ENCODE assay signal across 8 cellular contexts in the genomic region with DNA sequence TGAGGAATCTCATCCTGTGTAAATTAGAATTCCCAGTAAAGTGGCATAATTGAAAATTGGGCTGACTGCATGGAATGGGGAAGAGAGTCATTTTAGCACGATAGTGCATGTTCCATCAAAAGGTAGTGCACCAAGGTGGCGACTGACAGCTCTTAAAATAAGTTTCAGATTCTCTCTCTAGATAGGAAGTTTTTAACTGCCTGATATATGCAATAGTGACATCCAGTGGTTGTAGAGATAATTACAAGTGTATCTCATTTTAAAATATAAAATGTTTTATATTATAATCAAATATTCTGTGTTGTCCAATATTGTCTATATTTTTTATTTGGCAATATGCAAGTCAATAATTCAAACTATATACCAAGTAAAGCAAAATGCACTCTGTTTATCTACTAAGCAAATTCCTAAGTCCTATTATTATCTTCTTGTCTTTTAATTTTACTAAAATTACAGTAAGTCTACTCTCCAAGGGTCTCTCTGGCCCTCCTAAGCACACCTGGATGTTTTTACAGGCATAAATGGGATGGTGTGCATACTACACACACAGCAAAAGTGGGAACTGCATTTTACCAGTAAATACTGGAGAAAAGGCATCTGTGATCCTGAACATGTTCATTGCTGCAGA.
A peak's percentile ranks its signal among the peaks of the same experiment; 100 is the strongest.
DNase-seq lines count a peak whose midpoint lies in the region; ATAC-seq, FAIRE-seq and TF ChIP-seq lines count a peak whose summit lies in the region.

No MANE protein-coding gene starts in this region.

- TF ChIP-seq CTCF in A673 (conservative IDR thresholded peaks at IDR 0.05; ENCODE audit: low read depth, low read length) (peak; percentile 68), gastrocnemius medialis (IDR thresholded peaks at IDR 0.05 in 4 of 5, conservative IDR thresholded peaks at IDR 0.05 in 1 of 5) (peak in 3 of 5 experiments; percentile 32 to 73 (median 60))

- ATAC-seq in esophagus mucosa (peak; percentile 29), gastrocnemius medialis (no peak), HG02759 (IDR thresholded peaks at IDR 0.05; ENCODE audit: unreplicated experiment) (no peak), HG03378 (IDR thresholded peaks at IDR 0.05; ENCODE audit: unreplicated experiment) (no peak)

- intact Hi-C loops in A673 (cut with micrococcal nuclease; ENCODE audit: unreplicated experiment): loop anchor here (1.0 to 10.0 kb wide), 6 partner anchors 68 to 678 kb away; no protein-coding TSS in a partner anchor
- intact Hi-C loops in gastrocnemius medialis (cut with DNase I; ENCODE audit: low total_unique reads): loop anchor here (5.0 to 10.0 kb wide), 2 partner anchors 260 to 688 kb away; a partner anchor contains a TSS

- DNase-seq in A673 (ENCODE audit: low spot score) (peak; percentile 73), G401 (ENCODE audit: low spot score) (peak; percentile 18), HTR-8/SVneo (ENCODE audit: insufficient read length, low spot score) (peak; percentile 22), RPMI7951 (ENCODE audit: low read depth) (peak; percentile 32), gastrocnemius medialis (no peak)

- POLR2A ChIA-PET in A673 (lab: Charles Lee; ENCODE audit: low non-redundant PET): no interaction called here

- BruUV-seq in A673 (replicated peaks; lab: Mats Ljungman, UMichigan): no TSS peak

- H3K4me3 ChIP-seq in A673 (ENCODE audit: low read depth, low read length, poor library complexity, severe bottlenecking) (no peak overlapping the region), gastrocnemius medialis (no peak overlapping the region)

- no peaks in the 10 kb centered on the region for H3K27me3 ChIP-seq in A673 (replicated peaks; ENCODE audit: insufficient read depth, low read depth, low read length, poor library complexity)
- H3K27me3 ChIP-seq in gastrocnemius medialis: no peaks in the 10 kb centered on the region

- TF ChIP-seq POLR2A in gastrocnemius medialis (IDR thresholded peaks at IDR 0.05): no peak

- CTCF ChIA-PET in A673 (lab: Charles Lee): interaction anchor here (0.6 to 1.9 kb wide), 8 partner anchors 155 to 334 kb away, joined by 3 to 21 read pairs (median 4); no protein-coding TSS in a partner anchor

- H3K9me3 ChIP-seq in A673 (ENCODE audit: low read depth, low read length, poor library complexity, severe bottlenecking) (no peaks in the 10 kb centered on the region), gastrocnemius medialis (no peaks in the 10 kb centered on the region)

- in situ Hi-C loops in G401 (cut with HindIII; ENCODE audit: low sequenced_read_pairs): no loop called here
- in situ Hi-C loops in gastrocnemius medialis (cut with MboI; ENCODE audit: low sequenced_read_pairs in 4 of 4): loop anchor here in 3 of 4 donors (10.0 to 25.0 kb wide), 3 partner anchors 160 to 703 kb away; a partner anchor contains a TSS

- no peaks in the 10 kb centered on the region for H3K36me3 ChIP-seq in A673 (ENCODE audit: insufficient read depth, low read length, poor library complexity, severe bottlenecking)
- H3K36me3 ChIP-seq in gastrocnemius medialis: no peaks in the 10 kb centered on the region

- H3K4me1 ChIP-seq in A673 (ENCODE audit: insufficient read depth, low read length, poor library complexity, severe bottlenecking): peaks cover 83% of the 10 kb centered on the region
- H3K4me1 ChIP-seq in gastrocnemius medialis: peaks cover 0 to 3% of the 10 kb centered on the region in 2 donors

- H3K27ac ChIP-seq in A673 (ENCODE audit: low read depth, low read length, poor library complexity, severe bottlenecking) (peak overlapping the region; percentile 85), gastrocnemius medialis (no peak overlapping the region)

- no peak for FAIRE-seq in HTR-8/SVneo (lab: Jason Lieb, UNC)

Comparison
In these comparisons a context has a peak if more than half of its experiments do, and no peak if none do; other contexts are left out.
1. DNase-seq: peak in A673 (single experiment), G401 (single experiment), HTR-8/SVneo (single experiment) and RPMI7951 (single experiment); none in gastrocnemius medialis (0 of 2).